ENCODE assay signal across 18 cellular contexts in genomic region chr7:152862033-152862432, GRCh38.
"Had no signal": no experiment of that assay in that cellular context is flagged by ENCODE, and none has a peak within 500 bp of the region (broad histone marks: within the 10 kb centered on the region; RNA-seq: fewer than 3 reads in every experiment).

No MANE protein-coding gene starts in this region.

- H3K4me2 ChIP-seq: smooth muscle cell had no signal

- H3K79me2 ChIP-seq: parathyroid adenoma had no signal

- DNase-seq: activated CD8-positive, alpha-beta memory T cell treated with anti-CD3 and anti-CD28 coated beads, Interleukin-2, amount 50 U/mL, for 48 hours; activated CD8-positive, alpha-beta T cell treated with anti-CD3 and anti-CD28 coated beads, Interleukin-2, amount 10 ng/mL, durations not matched to agents 7 days and 5 days; activated gamma-delta T cell; activated T-cell treated with anti-CD3 and anti-CD28 coated beads, Interleukin-2, amount 50 U/mL, for 48 hours; effector CD8-positive, alpha-beta T cell; heart left ventricle; mesendoderm; stimulated activated CD4-positive, alpha-beta T cell treated with anti-CD3 and anti-CD28 coated beads, Interleukin-4, amount 100 ng/mL, for 1 hour; T1000 had no signal

- H3K4me3 ChIP-seq: gastroesophageal sphincter, heart left ventricle, smooth muscle cell, thoracic aorta, upper lobe of left lung had no signal

- ATAC-seq: activated CD8-positive, alpha-beta T cell treated with anti-CD3 and anti-CD28 coated beads, Interleukin-2, amount 10 ng/mL, durations not matched to agents 7 days and 5 days; esophagus mucosa; gastroesophageal sphincter; naive thymus-derived CD4-positive, alpha-beta T cell; sciatic nerve had no signal

- H3K27ac Mint-ChIP-seq: activated CD8-positive, alpha-beta T cell treated with anti-CD3 and anti-CD28 coated beads, Interleukin-2, amount 10 ng/mL, durations not matched to agents 7 days and 5 days; activated naive CD4-positive, alpha-beta T cell treated with anti-CD3 and anti-CD28 coated beads, Interleukin-2, amount 50 U/mL, for 24 hours; naive thymus-derived CD4-positive, alpha-beta T cell had no signal

- H3K27me3 ChIP-seq: gastroesophageal sphincter, heart left ventricle, upper lobe of left lung had no signal

- H3K9me3 Mint-ChIP-seq: activated naive CD4-positive, alpha-beta T cell treated with anti-CD3 and anti-CD28 coated beads, Interleukin-2, amount 50 U/mL, for 24 hours; naive thymus-derived CD4-positive, alpha-beta T cell had no signal

- H3K4me3 Mint-ChIP-seq: activated CD8-positive, alpha-beta T cell treated with anti-CD3 and anti-CD28 coated beads, Interleukin-2, amount 10 ng/mL, durations not matched to agents 7 days and 5 days; activated naive CD4-positive, alpha-beta T cell treated with anti-CD3 and anti-CD28 coated beads, Interleukin-2, amount 50 U/mL, for 24 hours had no signal

- H3K27ac ChIP-seq: gastroesophageal sphincter, heart left ventricle, parathyroid adenoma, thoracic aorta, upper lobe of left lung had no signal

- H3K9me3 ChIP-seq: gastroesophageal sphincter, heart left ventricle, thoracic aorta, upper lobe of left lung had no signal

- H2AFZ ChIP-seq: parathyroid adenoma had no signal

- H3K27me3 Mint-ChIP-seq: activated naive CD4-positive, alpha-beta T cell treated with anti-CD3 and anti-CD28 coated beads, Interleukin-2, amount 50 U/mL, for 24 hours; naive thymus-derived CD4-positive, alpha-beta T cell had no signal

- H3K4me1 Mint-ChIP-seq: activated naive CD4-positive, alpha-beta T cell treated with anti-CD3 and anti-CD28 coated beads, Interleukin-2, amount 50 U/mL, for 24 hours had no signal

- H3K4me1 ChIP-seq: gastroesophageal sphincter, heart left ventricle, parathyroid adenoma, upper lobe of left lung had no signal

- H3K36me3 ChIP-seq: thoracic aorta, upper lobe of left lung had no signal
